Comparison of ENCODE assay signal across 29 cellular contexts in the genomic region with DNA sequence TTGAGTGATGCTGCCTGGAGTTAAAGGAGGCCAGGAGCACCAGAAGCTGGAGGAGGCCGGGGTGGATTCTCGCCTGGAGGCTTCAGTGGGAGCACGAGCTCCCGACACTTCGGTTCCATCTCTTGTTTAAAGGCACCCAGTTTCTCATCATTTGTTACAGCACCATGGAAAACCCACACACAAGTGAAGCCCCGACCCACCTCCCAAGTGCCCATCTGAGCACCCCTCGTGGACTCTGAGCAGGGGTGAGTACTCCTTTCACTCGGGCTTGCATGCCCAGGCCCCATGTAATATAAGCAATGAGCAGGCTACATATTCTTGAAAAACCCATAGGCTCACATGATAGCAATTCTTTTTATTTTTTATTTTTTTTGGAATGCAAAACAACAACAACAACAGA.
DNase-seq lines count a peak whose midpoint lies in the region; TF ChIP-seq lines count a peak whose summit lies in the region.
"Had no signal": no experiment of that assay in that cellular context is flagged by ENCODE, and none has a peak within 500 bp of the region (broad histone marks: within the 10 kb centered on the region; RNA-seq: fewer than 3 reads in every experiment).

No MANE protein-coding gene starts in this region.

- no peak overlapping the region for H3K4me3 ChIP-seq in esophagus muscularis mucosa
- H3K4me3 ChIP-seq: A549; BLaER1; BLaER1 treated with 17β-estradiol and CSF1 and Interleukin-3, amounts not matched to agents 10 nM and 100 nM had no signal

- H3K4me1 Mint-ChIP-seq in activated CD4-positive, alpha-beta T cell treated with anti-CD3 and anti-CD28 coated beads, Interleukin-2, amount 10 ng/mL, durations not matched to agents 24 days and 14 days = no peaks in the 10 kb centered on the region
- H3K4me1 Mint-ChIP-seq: B cell; CD14-positive monocyte; CD4-positive, alpha-beta memory T cell; CD4-positive, CD25-positive, alpha-beta regulatory T cell; CD8-positive, alpha-beta memory T cell had no signal

- H3K36me3 Mint-ChIP-seq in activated CD4-positive, alpha-beta T cell treated with anti-CD3 and anti-CD28 coated beads, Interleukin-2, amount 10 ng/mL, durations not matched to agents 24 days and 14 days (ENCODE audit: low read depth) = no peaks in the 10 kb centered on the region
- H3K36me3 Mint-ChIP-seq: CD14-positive monocyte; CD4-positive, alpha-beta memory T cell; CD4-positive, CD25-positive, alpha-beta regulatory T cell; CD8-positive, alpha-beta memory T cell; CD8-positive, alpha-beta T cell had no signal

- H3K9me3 ChIP-seq in esophagus muscularis mucosa = no peaks in the 10 kb centered on the region
- H3K9me3 ChIP-seq: A549; BE2C; BLaER1; BLaER1 treated with 17β-estradiol and CSF1 and Interleukin-3, amounts not matched to agents 10 nM and 100 nM; Caco-2 had no signal

- H3K27ac ChIP-seq in esophagus muscularis mucosa (replicated peaks in 1 of 4) = no peak overlapping the region
- H3K27ac ChIP-seq: 22Rv1; A549; BLaER1; BLaER1 treated with 17β-estradiol and CSF1 and Interleukin-3, amounts not matched to agents 10 nM and 100 nM; C4-2B had no signal

- no peaks in the 10 kb centered on the region for H3K4me1 ChIP-seq in esophagus muscularis mucosa
- H3K4me1 ChIP-seq: A549, BE2C, Caco-2 had no signal

- DNase-seq in esophagus muscularis mucosa (ENCODE audit: extremely low spot score) = peak; percentile 89
- no peak for DNase-seq in activated CD4-positive, alpha-beta T cell treated with anti-CD3 and anti-CD28 coated beads, Interleukin-2, amount 10 ng/mL, durations not matched to agents 24 days and 14 days
- DNase-seq: 8988T; ACHN; AML-193; BE2C; C1 segment of cervical spinal cord; Caco-2; Calu3; CD4-positive, alpha-beta memory T cell; CD4-positive, alpha-beta T cell; CD4-positive, CD25-positive, alpha-beta regulatory T cell; CD8-positive, alpha-beta memory T cell; CD8-positive, alpha-beta T cell; COR-L47; DMS 273 treated with DMSO at 0.1 percent for 48 hours; DMS153; DMS53; DMS79; DMS79 treated with DMSO at 0.1 percent for 48 hours; DND-41; EL had no signal

- TF ChIP-seq EP300 in esophagus muscularis mucosa (IDR thresholded peaks at IDR 0.05) = no peak

- TF ChIP-seq POLR2A in esophagus muscularis mucosa (IDR thresholded peaks at IDR 0.05; ENCODE audit: low read depth) = no peak

- no peaks in the 10 kb centered on the region for H3K27me3 Mint-ChIP-seq in activated CD4-positive, alpha-beta T cell treated with anti-CD3 and anti-CD28 coated beads, Interleukin-2, amount 10 ng/mL, durations not matched to agents 24 days and 14 days

- H3K27me3 ChIP-seq in esophagus muscularis mucosa = no peaks in the 10 kb centered on the region
- H3K27me3 ChIP-seq: BE2C; BLaER1; BLaER1 treated with 17β-estradiol and CSF1 and Interleukin-3, amounts not matched to agents 10 nM and 100 nM had no signal

- no peak for TF ChIP-seq CTCF in esophagus muscularis mucosa (IDR thresholded peaks at IDR 0.05)

- intact Hi-C loops in esophagus muscularis mucosa (cut with DNase I) = no loop called here
- intact Hi-C loops in activated CD4-positive, alpha-beta T cell treated with anti-CD3 and anti-CD28 coated beads, Interleukin-2, amount 10 ng/mL, durations not matched to agents 24 days and 14 days (cut with micrococcal nuclease) = no loop called here

- no peak overlapping the region for H3K4me3 Mint-ChIP-seq in activated CD4-positive, alpha-beta T cell treated with anti-CD3 and anti-CD28 coated beads, Interleukin-2, amount 10 ng/mL, durations not matched to agents 24 days and 14 days
- H3K4me3 Mint-ChIP-seq: B cell; CD14-positive monocyte; CD4-positive, alpha-beta memory T cell; CD4-positive, alpha-beta T cell; CD4-positive, CD25-positive, alpha-beta regulatory T cell; CD8-positive, alpha-beta memory T cell; CD8-positive, alpha-beta T cell had no signal

- H3K27ac Mint-ChIP-seq in activated CD4-positive, alpha-beta T cell treated with anti-CD3 and anti-CD28 coated beads, Interleukin-2, amount 10 ng/mL, durations not matched to agents 24 days and 14 days = no peak overlapping the region
- H3K27ac Mint-ChIP-seq: B cell; CD14-positive monocyte; CD4-positive, alpha-beta memory T cell; CD4-positive, alpha-beta T cell; CD4-positive, CD25-positive, alpha-beta regulatory T cell; CD8-positive, alpha-beta memory T cell; CD8-positive, alpha-beta T cell had no signal

- WGBS in esophagus muscularis mucosa = 88% methylated on average over 8 of the region's 8 CpGs

- no peaks in the 10 kb centered on the region for H3K36me3 ChIP-seq in esophagus muscularis mucosa
- H3K36me3 ChIP-seq: BE2C; BLaER1; BLaER1 treated with 17β-estradiol and CSF1 and Interleukin-3, amounts not matched to agents 10 nM and 100 nM had no signal

- H3K9me3 Mint-ChIP-seq in activated CD4-positive, alpha-beta T cell treated with anti-CD3 and anti-CD28 coated beads, Interleukin-2, amount 10 ng/mL, durations not matched to agents 24 days and 14 days = no peaks in the 10 kb centered on the region
- H3K9me3 Mint-ChIP-seq: CD4-positive, alpha-beta T cell; CD8-positive, alpha-beta memory T cell; CD8-positive, alpha-beta T cell had no signal
